ENCODE assay signal across 25 cellular contexts in genomic region chr20:44773070-44773829, GRCh38. TPM values are rescaled to one million over a fixed set of nuclear protein-coding genes. Genes with fewer than 3 reads are reported as not detected.
"Had no signal": no experiment of that assay in that cellular context is flagged by ENCODE, and none has a peak within 500 bp of the region (broad histone marks: within the 10 kb centered on the region; RNA-seq: fewer than 3 reads in every experiment).

No MANE protein-coding gene starts in this region.

- H3K4me3 ChIP-seq: breast epithelium, hepatocyte, left ventricle myocardium inferior, thyroid gland, upper lobe of right lung had no signal

- H3K79me2 ChIP-seq: hepatocyte had no signal

- H3K36me3 ChIP-seq: breast epithelium, left ventricle myocardium inferior, thyroid gland, upper lobe of right lung had no signal

- H3K9me3 Mint-ChIP-seq: activated B cell treated with CpG ODN at 0.5 μM for 24 hours; activated naive CD8-positive, alpha-beta T cell treated with anti-CD3 and anti-CD28 coated beads for 36 hours; activated T-cell treated with anti-CD3 and anti-CD28 coated beads, Interleukin-2, amount 50 U/mL, for 4 hours; mesothelial cell of epicardium; naive thymus-derived CD8-positive, alpha-beta T cell; stimulated activated naive CD8-positive, alpha-beta T cell treated with anti-CD3 and anti-CD28 coated beads, Interleukin-15, Interleukin-2, amounts not matched to agents 100 ng/mL and 50 ng/mL, for 24 hours had no signal

- H2AFZ ChIP-seq: hepatocyte had no signal

- DNase-seq: activated B cell treated with CpG ODN at 0.5 μM for 24 hours; activated CD4-positive, alpha-beta T cell treated with anti-CD3 and anti-CD28 coated beads for 4 hours; activated CD4-positive, alpha-beta T cell treated with anti-CD3 and anti-CD28 coated beads, Interleukin-2, amount 50 U/mL, for 48 hours; activated CD8-positive, alpha-beta memory T cell treated with anti-CD3 and anti-CD28 coated beads, Interleukin-2, amount 50 U/mL, for 48 hours; activated naive CD4-positive, alpha-beta T cell treated with Interleukin-2 at 50 U/mL for 16 hours; activated naive CD8-positive, alpha-beta T cell treated with anti-CD3 and anti-CD28 coated beads for 36 hours; activated T-cell treated with anti-CD3 and anti-CD28 coated beads, Interleukin-2, amount 50 U/mL, for 4 hours; left ventricle myocardium inferior; naive thymus-derived CD8-positive, alpha-beta T cell; stimulated activated CD4-positive, alpha-beta T cell treated with anti-CD3 and anti-CD28 coated beads, Interleukin-4, amount 100 ng/mL, for 24 hours; substantia nigra; T-helper 17 cell; thyroid gland; upper lobe of right lung had no signal

- H3K4me3 Mint-ChIP-seq: activated B cell treated with CpG ODN at 0.5 μM for 24 hours; activated naive CD8-positive, alpha-beta T cell treated with anti-CD3 and anti-CD28 coated beads for 36 hours; activated T-cell treated with anti-CD3 and anti-CD28 coated beads, Interleukin-2, amount 50 U/mL, for 4 hours; mesothelial cell of epicardium; naive thymus-derived CD8-positive, alpha-beta T cell; stimulated activated naive CD8-positive, alpha-beta T cell treated with anti-CD3 and anti-CD28 coated beads, Interleukin-15, Interleukin-2, amounts not matched to agents 100 ng/mL and 50 ng/mL, for 24 hours; T-helper 17 cell had no signal

- ATAC-seq: activated T-cell treated with anti-CD3 and anti-CD28 coated beads, Interleukin-2, amount 50 U/mL, for 4 hours; naive thymus-derived CD8-positive, alpha-beta T cell; T-helper 17 cell; upper lobe of right lung had no signal

- H3K9me3 ChIP-seq: breast epithelium, left ventricle myocardium inferior, thyroid gland, upper lobe of right lung had no signal

- H3K27ac ChIP-seq: breast epithelium, hepatocyte, left ventricle myocardium inferior, thyroid gland, upper lobe of right lung had no signal

- H3K4me1 ChIP-seq: breast epithelium, left ventricle myocardium inferior, thyroid gland, upper lobe of right lung had no signal

- H3K27ac Mint-ChIP-seq: activated B cell treated with CpG ODN at 0.5 μM for 24 hours; activated naive CD8-positive, alpha-beta T cell treated with anti-CD3 and anti-CD28 coated beads for 36 hours; mesothelial cell of epicardium; naive thymus-derived CD8-positive, alpha-beta T cell; progenitor cell of endocrine pancreas; stimulated activated naive CD8-positive, alpha-beta T cell treated with anti-CD3 and anti-CD28 coated beads, Interleukin-15, Interleukin-2, amounts not matched to agents 100 ng/mL and 50 ng/mL, for 24 hours; T-helper 17 cell had no signal

- H3K27me3 ChIP-seq: hepatocyte, thyroid gland, upper lobe of right lung had no signal

- H3K4me2 ChIP-seq: hepatocyte had no signal

- H3K36me3 Mint-ChIP-seq: activated naive CD8-positive, alpha-beta T cell treated with anti-CD3 and anti-CD28 coated beads for 36 hours; mesothelial cell of epicardium; naive thymus-derived CD8-positive, alpha-beta T cell had no signal

- H3K4me1 Mint-ChIP-seq: activated naive CD8-positive, alpha-beta T cell treated with anti-CD3 and anti-CD28 coated beads for 36 hours; mesothelial cell of epicardium had no signal

RNA-seq across cellular contexts. Expression of gene KCNK15, which starts 27.6 kb away (rescaled TPM):
- total RNA-seq: epithelial cell of proximal tubule; lung microvascular endothelial cell; naive thymus-derived CD8-positive, alpha-beta T cell; T-helper 17 cell had no signal
- polyA plus RNA-seq: naive thymus-derived CD8-positive, alpha-beta T cell had no signal

RNA-seq across cellular contexts. Expression of gene RIMS4, which starts 37.1 kb away (rescaled TPM):
- total RNA-seq: activated B cell treated with CpG ODN at 0.5 μM for 24 hours; epithelial cell of proximal tubule; fibroblast of villous mesenchyme; glomerular endothelial cell; lung microvascular endothelial cell; naive thymus-derived CD8-positive, alpha-beta T cell; T-helper 17 cell had no signal
- polyA plus RNA-seq: naive thymus-derived CD8-positive, alpha-beta T cell had no signal

RNA-seq across cellular contexts. Expression of gene CCN5, which starts 58.1 kb away (rescaled TPM):
- total RNA-seq: activated B cell treated with CpG ODN at 0.5 μM for 24 hours; activated CD8-positive, alpha-beta memory T cell treated with anti-CD3 and anti-CD28 coated beads for 36 hours; activated naive CD8-positive, alpha-beta T cell treated with anti-CD3 and anti-CD28 coated beads for 36 hours; cerebellum; epithelial cell of proximal tubule; glomerular endothelial cell; lung microvascular endothelial cell; mesothelial cell of epicardium; naive thymus-derived CD8-positive, alpha-beta T cell; progenitor cell of endocrine pancreas; T-helper 17 cell had no signal
- polyA plus RNA-seq: naive thymus-derived CD8-positive, alpha-beta T cell had no signal
